8 cellular contexts compared by ENCODE assay signal in genomic region chr9:105157178-105157583, GRCh38.
DNase-seq lines count a peak whose midpoint lies in the region; ATAC-seq and TF ChIP-seq lines count a peak whose summit lies in the region.

No MANE protein-coding gene starts in this region.

- ATAC-seq in HG03442 (IDR thresholded peaks at IDR 0.05; ENCODE audit: unreplicated experiment), result peak; percentile 76
- peak; percentile 78 for ATAC-seq in body of pancreas
- peak; percentile 93 for ATAC-seq in sciatic nerve

- peak; percentile 32 for DNase-seq in DMS114 treated with DMSO at 0.1 percent for 48 hours (lab: John Stamatoyannopoulos, UW; ENCODE audit: unreplicated experiment)
- peak; percentile 30 for DNase-seq in GM19238 (ENCODE audit: insufficient read length, low spot score)
- DNase-seq in NOMO-1 (lab: John Stamatoyannopoulos, UW; ENCODE audit: unreplicated experiment in 2 of 2), result peak; percentile 60 to 86
- DNase-seq in body of pancreas, result peak; percentile 43 to 63 (median 57)
- DNase-seq in hypothalamus (lab: John Stamatoyannopoulos, UW), result peak in 46 of 51 donors; percentile 9 to 76 (median 32)
- peak; percentile 72 for DNase-seq in sciatic nerve (ENCODE audit: low spot score)
- no peak for DNase-seq in GOT3 (lab: John Stamatoyannopoulos, UW)

- 0 to 5% methylated on average over 3 to 4 of the region's 4 CpGs for WGBS in body of pancreas, 2 donors

- H3K27me3 ChIP-seq in body of pancreas, result no peaks in the 10 kb centered on the region

- no peak for TF ChIP-seq POLR2A in body of pancreas (IDR thresholded peaks at IDR 0.05)

- H3K27ac ChIP-seq in body of pancreas, result no peak overlapping the region

- H3K36me3 ChIP-seq in body of pancreas (replicated peaks in 1 of 2; ENCODE audit: insufficient read depth in 1 of 2, low read depth in 2 of 2), result no peaks in the 10 kb centered on the region

- no peak overlapping the region for H3K4me3 ChIP-seq in body of pancreas

- H3K4me1 ChIP-seq in body of pancreas, result no peaks in the 10 kb centered on the region

- peak in 6 of 7 experiments; percentile 18 to 77 (median 68) for TF ChIP-seq CTCF in body of pancreas (IDR thresholded peaks at IDR 0.05)

- H3K9me3 ChIP-seq in body of pancreas, result no peaks in the 10 kb centered on the region

- intact Hi-C loops in body of pancreas (cut with DNase I) (no loop called here), sciatic nerve (cut with DNase I) (no loop called here)
